1 cellular context compared by ENCODE assay signal in the genomic region with DNA sequence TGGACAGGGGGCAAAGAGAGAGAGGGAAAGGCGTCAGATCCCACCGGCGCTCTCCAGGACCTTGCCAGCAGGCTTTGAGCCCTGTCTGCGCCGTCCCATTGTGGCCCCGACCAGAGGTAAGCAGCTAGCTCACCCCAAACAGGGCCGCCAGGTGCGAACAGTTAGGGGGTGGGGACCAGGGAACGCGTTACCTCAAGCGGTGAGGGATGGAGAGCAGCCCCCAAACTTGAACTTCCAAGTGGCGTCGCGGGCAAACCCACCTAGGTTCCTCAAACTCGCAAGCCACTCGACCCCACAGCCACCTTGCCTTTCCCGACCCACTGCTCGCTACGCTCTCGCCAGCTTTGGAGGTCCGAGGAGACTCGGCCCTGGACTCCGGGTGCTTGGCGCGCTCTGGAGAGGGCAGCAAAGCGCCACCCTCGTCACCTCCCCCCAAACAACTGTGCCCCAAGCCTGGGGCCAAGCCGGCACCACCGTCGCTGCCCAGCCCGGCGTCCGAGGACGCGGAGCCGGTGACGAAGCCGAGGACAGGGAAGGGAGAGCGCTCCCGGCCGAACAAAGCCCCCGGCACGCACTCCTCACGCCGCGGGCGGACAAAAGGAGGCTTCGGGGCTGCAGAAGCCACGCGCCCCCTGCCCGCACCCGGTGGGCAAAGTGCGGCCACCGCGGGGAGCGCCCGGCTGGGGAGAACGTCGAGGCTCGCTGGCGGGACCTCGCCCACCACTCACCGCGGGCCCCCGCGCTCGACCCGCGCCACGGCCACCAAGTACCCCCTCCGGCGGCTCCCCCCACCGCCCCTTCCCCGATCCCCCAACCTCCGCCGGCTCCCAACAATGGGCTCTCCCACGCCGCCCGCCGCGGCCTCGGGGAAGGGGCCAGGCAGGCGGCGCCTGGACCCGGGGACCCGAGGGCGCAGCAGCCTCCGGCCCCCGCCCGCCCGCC.
TF ChIP-seq lines count a peak whose summit lies in the region.

No MANE protein-coding gene starts in this region.

TF ChIP-seq in SK-N-SH treated with all-trans-retinoic acid at 6 μM for 48 hours, 23 proteins besides CTCF, POLR2A, EP300 and RAD21 (continued from another document):
- TF ChIP-seq, protein P1, sequence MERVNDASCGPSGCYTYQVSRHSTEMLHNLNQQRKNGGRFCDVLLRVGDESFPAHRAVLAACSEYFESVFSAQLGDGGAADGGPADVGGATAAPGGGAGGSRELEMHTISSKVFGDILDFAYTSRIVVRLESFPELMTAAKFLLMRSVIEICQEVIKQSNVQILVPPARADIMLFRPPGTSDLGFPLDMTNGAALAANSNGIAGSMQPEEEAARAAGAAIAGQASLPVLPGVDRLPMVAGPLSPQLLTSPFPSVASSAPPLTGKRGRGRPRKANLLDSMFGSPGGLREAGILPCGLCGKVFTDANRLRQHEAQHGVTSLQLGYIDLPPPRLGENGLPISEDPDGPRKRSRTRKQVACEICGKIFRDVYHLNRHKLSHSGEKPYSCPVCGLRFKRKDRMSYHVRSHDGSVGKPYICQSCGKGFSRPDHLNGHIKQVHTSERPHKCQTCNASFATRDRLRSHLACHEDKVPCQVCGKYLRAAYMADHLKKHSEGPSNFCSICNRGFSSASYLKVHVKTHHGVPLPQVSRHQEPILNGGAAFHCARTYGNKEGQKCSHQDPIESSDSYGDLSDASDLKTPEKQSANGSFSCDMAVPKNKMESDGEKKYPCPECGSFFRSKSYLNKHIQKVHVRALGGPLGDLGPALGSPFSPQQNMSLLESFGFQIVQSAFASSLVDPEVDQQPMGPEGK (CRISPR knock-in tag; IDR thresholded peaks at IDR 0.05; ENCODE audit: borderline replicate concordance): no peak
- TF ChIP-seq CSDC2 (CRISPR knock-in tag; IDR thresholded peaks at IDR 0.05) (no peak), ZNF8 (CRISPR knock-in tag; IDR thresholded peaks at IDR 0.05) (no peak), TCF4 (CRISPR knock-in tag; IDR thresholded peaks at IDR 0.05; ENCODE audit: borderline replicate concordance) (no peak), ZFP3 (CRISPR knock-in tag; IDR thresholded peaks at IDR 0.05) (no peak), SNAI2 (CRISPR knock-in tag; IDR thresholded peaks at IDR 0.05) (no peak)
